Comparison of ENCODE assay signal across 1 cellular context in genomic region chr2:42975358-42975717, GRCh38.
A peak's percentile ranks its signal among the peaks of the same experiment; 100 is the strongest.
TF ChIP-seq lines count a peak whose summit lies in the region.

No MANE protein-coding gene starts in this region.

TF ChIP-seq in HepG2, 621 proteins besides CTCF, POLR2A, EP300 and RAD21 (continued from another document and continues in another):
- TF ChIP-seq, protein P1, sequence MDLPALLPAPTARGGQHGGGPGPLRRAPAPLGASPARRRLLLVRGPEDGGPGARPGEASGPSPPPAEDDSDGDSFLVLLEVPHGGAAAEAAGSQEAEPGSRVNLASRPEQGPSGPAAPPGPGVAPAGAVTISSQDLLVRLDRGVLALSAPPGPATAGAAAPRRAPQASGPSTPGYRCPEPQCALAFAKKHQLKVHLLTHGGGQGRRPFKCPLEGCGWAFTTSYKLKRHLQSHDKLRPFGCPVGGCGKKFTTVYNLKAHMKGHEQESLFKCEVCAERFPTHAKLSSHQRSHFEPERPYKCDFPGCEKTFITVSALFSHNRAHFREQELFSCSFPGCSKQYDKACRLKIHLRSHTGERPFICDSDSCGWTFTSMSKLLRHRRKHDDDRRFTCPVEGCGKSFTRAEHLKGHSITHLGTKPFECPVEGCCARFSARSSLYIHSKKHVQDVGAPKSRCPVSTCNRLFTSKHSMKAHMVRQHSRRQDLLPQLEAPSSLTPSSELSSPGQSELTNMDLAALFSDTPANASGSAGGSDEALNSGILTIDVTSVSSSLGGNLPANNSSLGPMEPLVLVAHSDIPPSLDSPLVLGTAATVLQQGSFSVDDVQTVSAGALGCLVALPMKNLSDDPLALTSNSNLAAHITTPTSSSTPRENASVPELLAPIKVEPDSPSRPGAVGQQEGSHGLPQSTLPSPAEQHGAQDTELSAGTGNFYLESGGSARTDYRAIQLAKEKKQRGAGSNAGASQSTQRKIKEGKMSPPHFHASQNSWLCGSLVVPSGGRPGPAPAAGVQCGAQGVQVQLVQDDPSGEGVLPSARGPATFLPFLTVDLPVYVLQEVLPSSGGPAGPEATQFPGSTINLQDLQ (CRISPR knock-in tag; IDR thresholded peaks at IDR 0.05), result no peak
- TF ChIP-seq TGIF2 (CRISPR knock-in tag; IDR thresholded peaks at IDR 0.05), result no peak
- TF ChIP-seq RFX5 (IDR thresholded peaks at IDR 0.05; ENCODE audit: low read depth, low read length), result no peak
- no peak for TF ChIP-seq AHR (CRISPR knock-in tag; IDR thresholded peaks at IDR 0.05)
- no peak for TF ChIP-seq RFX1 (IDR thresholded peaks at IDR 0.05)
- TF ChIP-seq CREB3 (CRISPR knock-in tag; IDR thresholded peaks at IDR 0.05), result no peak
- no peak for TF ChIP-seq ZNF3 (CRISPR knock-in tag; IDR thresholded peaks at IDR 0.05)
- TF ChIP-seq ZBTB4 (CRISPR knock-in tag; IDR thresholded peaks at IDR 0.05; ENCODE audit: borderline replicate concordance), result no peak; the same call in 1 of the 2 replicates
- TF ChIP-seq E2F1 (CRISPR knock-in tag; IDR thresholded peaks at IDR 0.05), result no peak
- no peak for TF ChIP-seq MED8 (CRISPR knock-in tag; IDR thresholded peaks at IDR 0.05; ENCODE audit: insufficient replicate concordance)
- TF ChIP-seq, protein P2, sequence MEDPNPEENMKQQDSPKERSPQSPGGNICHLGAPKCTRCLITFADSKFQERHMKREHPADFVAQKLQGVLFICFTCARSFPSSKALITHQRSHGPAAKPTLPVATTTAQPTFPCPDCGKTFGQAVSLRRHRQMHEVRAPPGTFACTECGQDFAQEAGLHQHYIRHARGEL (CRISPR knock-in tag; IDR thresholded peaks at IDR 0.05), result peak; percentile 29; the same call in 1 of the 2 replicates
- TF ChIP-seq, protein P3, sequence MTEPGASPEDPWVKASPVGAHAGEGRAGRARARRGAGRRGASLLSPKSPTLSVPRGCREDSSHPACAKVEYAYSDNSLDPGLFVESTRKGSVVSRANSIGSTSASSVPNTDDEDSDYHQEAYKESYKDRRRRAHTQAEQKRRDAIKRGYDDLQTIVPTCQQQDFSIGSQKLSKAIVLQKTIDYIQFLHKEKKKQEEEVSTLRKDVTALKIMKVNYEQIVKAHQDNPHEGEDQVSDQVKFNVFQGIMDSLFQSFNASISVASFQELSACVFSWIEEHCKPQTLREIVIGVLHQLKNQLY (CRISPR knock-in tag; IDR thresholded peaks at IDR 0.05), result peak; percentile 0; the same call in 1 of the 2 replicates
- TF ChIP-seq PCBP1 (IDR thresholded peaks at IDR 0.05; ENCODE audit: borderline replicate concordance, low read depth, low read length), result no peak
- TF ChIP-seq MXD3 (CRISPR knock-in tag; IDR thresholded peaks at IDR 0.05), result peak; percentile 57
- TF ChIP-seq HDAC6 (IDR thresholded peaks at IDR 0.05; ENCODE audit: low read depth, low read length), result no peak
- TF ChIP-seq ZNF547 (CRISPR knock-in tag; IDR thresholded peaks at IDR 0.05), result 0 out of 2 replicates have a peak, but pooled peaks have one; percentile 8
- 0 out of 2 replicates have a peak, but pooled peaks have one; percentile 60 for TF ChIP-seq ZNF572 (CRISPR knock-in tag; IDR thresholded peaks at IDR 0.05)
- TF ChIP-seq, protein P4, sequence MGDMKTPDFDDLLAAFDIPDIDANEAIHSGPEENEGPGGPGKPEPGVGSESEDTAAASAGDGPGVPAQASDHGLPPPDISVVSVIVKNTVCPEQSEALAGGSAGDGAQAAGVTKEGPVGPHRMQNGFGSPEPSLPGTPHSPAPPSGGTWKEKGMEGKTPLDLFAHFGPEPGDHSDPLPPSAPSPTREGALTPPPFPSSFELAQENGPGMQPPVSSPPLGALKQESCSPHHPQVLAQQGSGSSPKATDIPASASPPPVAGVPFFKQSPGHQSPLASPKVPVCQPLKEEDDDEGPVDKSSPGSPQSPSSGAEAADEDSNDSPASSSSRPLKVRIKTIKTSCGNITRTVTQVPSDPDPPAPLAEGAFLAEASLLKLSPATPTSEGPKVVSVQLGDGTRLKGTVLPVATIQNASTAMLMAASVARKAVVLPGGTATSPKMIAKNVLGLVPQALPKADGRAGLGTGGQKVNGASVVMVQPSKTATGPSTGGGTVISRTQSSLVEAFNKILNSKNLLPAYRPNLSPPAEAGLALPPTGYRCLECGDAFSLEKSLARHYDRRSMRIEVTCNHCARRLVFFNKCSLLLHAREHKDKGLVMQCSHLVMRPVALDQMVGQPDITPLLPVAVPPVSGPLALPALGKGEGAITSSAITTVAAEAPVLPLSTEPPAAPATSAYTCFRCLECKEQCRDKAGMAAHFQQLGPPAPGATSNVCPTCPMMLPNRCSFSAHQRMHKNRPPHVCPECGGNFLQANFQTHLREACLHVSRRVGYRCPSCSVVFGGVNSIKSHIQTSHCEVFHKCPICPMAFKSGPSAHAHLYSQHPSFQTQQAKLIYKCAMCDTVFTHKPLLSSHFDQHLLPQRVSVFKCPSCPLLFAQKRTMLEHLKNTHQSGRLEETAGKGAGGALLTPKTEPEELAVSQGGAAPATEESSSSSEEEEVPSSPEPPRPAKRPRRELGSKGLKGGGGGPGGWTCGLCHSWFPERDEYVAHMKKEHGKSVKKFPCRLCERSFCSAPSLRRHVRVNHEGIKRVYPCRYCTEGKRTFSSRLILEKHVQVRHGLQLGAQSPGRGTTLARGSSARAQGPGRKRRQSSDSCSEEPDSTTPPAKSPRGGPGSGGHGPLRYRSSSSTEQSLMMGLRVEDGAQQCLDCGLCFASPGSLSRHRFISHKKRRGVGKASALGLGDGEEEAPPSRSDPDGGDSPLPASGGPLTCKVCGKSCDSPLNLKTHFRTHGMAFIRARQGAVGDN (CRISPR knock-in tag; IDR thresholded peaks at IDR 0.05), result peak; percentile 80
- no peak for TF ChIP-seq ZBTB39 (CRISPR knock-in tag; IDR thresholded peaks at IDR 0.05)
- TF ChIP-seq ZNF441 (CRISPR knock-in tag; IDR thresholded peaks at IDR 0.05; ENCODE audit: borderline replicate concordance), result no peak
- 0 out of 2 replicates have a peak, but pooled peaks have one; percentile 7 for TF ChIP-seq KLF11 (CRISPR knock-in tag; IDR thresholded peaks at IDR 0.05)
- TF ChIP-seq CENPT (CRISPR knock-in tag; IDR thresholded peaks at IDR 0.05; ENCODE audit: low read depth), result no peak
- peak; percentile 7; the same call in 1 of the 2 replicates for TF ChIP-seq ARNT2 (CRISPR knock-in tag; IDR thresholded peaks at IDR 0.05; ENCODE audit: low read depth)
- TF ChIP-seq, protein P5, sequence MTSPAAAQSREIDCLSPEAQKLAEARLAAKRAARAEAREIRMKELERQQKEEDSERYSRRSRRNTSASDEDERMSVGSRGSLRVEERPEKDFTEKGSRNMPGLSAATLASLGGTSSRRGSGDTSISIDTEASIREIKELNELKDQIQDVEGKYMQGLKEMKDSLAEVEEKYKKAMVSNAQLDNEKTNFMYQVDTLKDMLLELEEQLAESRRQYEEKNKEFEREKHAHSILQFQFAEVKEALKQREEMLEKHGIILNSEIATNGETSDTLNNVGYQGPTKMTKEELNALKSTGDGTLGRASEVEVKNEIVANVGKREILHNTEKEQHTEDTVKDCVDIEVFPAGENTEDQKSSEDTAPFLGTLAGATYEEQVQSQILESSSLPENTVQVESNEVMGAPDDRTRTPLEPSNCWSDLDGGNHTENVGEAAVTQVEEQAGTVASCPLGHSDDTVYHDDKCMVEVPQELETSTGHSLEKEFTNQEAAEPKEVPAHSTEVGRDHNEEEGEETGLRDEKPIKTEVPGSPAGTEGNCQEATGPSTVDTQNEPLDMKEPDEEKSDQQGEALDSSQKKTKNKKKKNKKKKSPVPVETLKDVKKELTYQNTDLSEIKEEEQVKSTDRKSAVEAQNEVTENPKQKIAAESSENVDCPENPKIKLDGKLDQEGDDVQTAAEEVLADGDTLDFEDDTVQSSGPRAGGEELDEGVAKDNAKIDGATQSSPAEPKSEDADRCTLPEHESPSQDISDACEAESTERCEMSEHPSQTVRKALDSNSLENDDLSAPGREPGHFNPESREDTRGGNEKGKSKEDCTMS (CRISPR knock-in tag; conservative IDR thresholded peaks at IDR 0.05), result no peak
- TF ChIP-seq FOXC1 (CRISPR knock-in tag; IDR thresholded peaks at IDR 0.05; ENCODE audit: borderline replicate concordance), result peak; percentile 15; the same call in 1 of the 2 replicates
- TF ChIP-seq CEBPB (IDR thresholded peaks at IDR 0.05; ENCODE audit: borderline replicate concordance, low read depth, low read length), result no peak
- TF ChIP-seq, protein P6, sequence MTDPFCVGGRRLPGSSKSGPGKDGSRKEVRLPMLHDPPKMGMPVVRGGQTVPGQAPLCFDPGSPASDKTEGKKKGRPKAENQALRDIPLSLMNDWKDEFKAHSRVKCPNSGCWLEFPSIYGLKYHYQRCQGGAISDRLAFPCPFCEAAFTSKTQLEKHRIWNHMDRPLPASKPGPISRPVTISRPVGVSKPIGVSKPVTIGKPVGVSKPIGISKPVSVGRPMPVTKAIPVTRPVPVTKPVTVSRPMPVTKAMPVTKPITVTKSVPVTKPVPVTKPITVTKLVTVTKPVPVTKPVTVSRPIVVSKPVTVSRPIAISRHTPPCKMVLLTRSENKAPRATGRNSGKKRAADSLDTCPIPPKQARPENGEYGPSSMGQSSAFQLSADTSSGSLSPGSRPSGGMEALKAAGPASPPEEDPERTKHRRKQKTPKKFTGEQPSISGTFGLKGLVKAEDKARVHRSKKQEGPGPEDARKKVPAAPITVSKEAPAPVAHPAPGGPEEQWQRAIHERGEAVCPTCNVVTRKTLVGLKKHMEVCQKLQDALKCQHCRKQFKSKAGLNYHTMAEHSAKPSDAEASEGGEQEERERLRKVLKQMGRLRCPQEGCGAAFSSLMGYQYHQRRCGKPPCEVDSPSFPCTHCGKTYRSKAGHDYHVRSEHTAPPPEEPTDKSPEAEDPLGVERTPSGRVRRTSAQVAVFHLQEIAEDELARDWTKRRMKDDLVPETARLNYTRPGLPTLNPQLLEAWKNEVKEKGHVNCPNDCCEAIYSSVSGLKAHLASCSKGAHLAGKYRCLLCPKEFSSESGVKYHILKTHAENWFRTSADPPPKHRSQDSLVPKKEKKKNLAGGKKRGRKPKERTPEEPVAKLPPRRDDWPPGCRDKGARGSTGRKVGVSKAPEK (CRISPR knock-in tag; IDR thresholded peaks at IDR 0.05; ENCODE audit: borderline replicate concordance), result no peak
- TF ChIP-seq ATF7-NPFF (CRISPR knock-in tag; IDR thresholded peaks at IDR 0.05; ENCODE audit: low read depth), result no peak
